21 cellular contexts compared by ENCODE assay signal in genomic region chr7:8567626-8568025, GRCh38.
"Had no signal": no experiment of that assay in that cellular context is flagged by ENCODE, and none has a peak within 500 bp of the region (broad histone marks: within the 10 kb centered on the region; RNA-seq: fewer than 3 reads in every experiment).

No MANE protein-coding gene starts in this region.

- ATAC-seq: effector memory CD8-positive, alpha-beta T cell; esophagus mucosa; foreskin keratinocyte; gastrocnemius medialis; gastroesophageal sphincter; heart left ventricle; heart right ventricle had no signal

- DNase-seq: colonic mucosa; cortex of kidney; dermis blood vessel endothelial cell; dorsolateral prefrontal cortex; effector CD4-positive, alpha-beta T cell; effector CD8-positive, alpha-beta T cell; effector memory CD4-positive, alpha-beta T cell; effector memory CD8-positive, alpha-beta T cell; endodermal cell; erythroblast; esophagus squamous epithelium; foreskin fibroblast; foreskin keratinocyte; foreskin melanocyte; gastrocnemius medialis; glutamatergic neuron; head of caudate nucleus; heart left ventricle; heart right ventricle had no signal
